In genomic region chr22:45149671-45150070, GRCh38 we compare ENCODE assay signal across 22 cellular contexts. TPM values are rescaled to one million over a fixed set of nuclear protein-coding genes. Genes with fewer than 3 reads are reported as not detected.
DNase-seq lines count a peak whose midpoint lies in the region; ATAC-seq and TF ChIP-seq lines count a peak whose summit lies in the region.
"Had no signal": no experiment of that assay in that cellular context is flagged by ENCODE, and none has a peak within 500 bp of the region (broad histone marks: within the 10 kb centered on the region; RNA-seq: fewer than 3 reads in every experiment).

No MANE protein-coding gene starts in this region.

- H3K27me3 ChIP-seq in fibroblast of lung (ENCODE audit: control insufficient read depth, insufficient read depth, low read length): no peaks in the 10 kb centered on the region
- H3K27me3 ChIP-seq in neuronal stem cell (ENCODE audit: control insufficient read depth in 3 of 3, insufficient read depth in 3 of 3, low read depth in 1 of 3, low read length in 3 of 3): no peaks in the 10 kb centered on the region
- H3K27me3 ChIP-seq: BE2C had no signal

- no peak overlapping the region for H2BK120ac ChIP-seq in neuronal stem cell (ENCODE audit: low read depth, low read length)

- H3K9ac ChIP-seq in fibroblast of lung (ENCODE audit: insufficient read depth, low read length) (no peak overlapping the region), neuronal stem cell (ENCODE audit: low read depth, low read length, poor library complexity) (no peak overlapping the region)

- no peak overlapping the region for H2BK5ac ChIP-seq in neuronal stem cell (ENCODE audit: low read length)

- H4K91ac ChIP-seq in neuronal stem cell (ENCODE audit: low read depth, low read length, poor library complexity): no peak overlapping the region

- H3K23ac ChIP-seq in neuronal stem cell (ENCODE audit: low read depth, low read length, poor library complexity): no peak overlapping the region

- H3K27ac ChIP-seq in fibroblast of lung (ENCODE audit: insufficient read depth, low read length) (no peak overlapping the region), neuronal stem cell (replicated peaks; ENCODE audit: low read length) (no peak overlapping the region)
- H3K27ac ChIP-seq: RWPE1, SK-N-MC had no signal

- H3K4me1 ChIP-seq in fibroblast of lung (ENCODE audit: control insufficient read depth, extremely low read depth, insufficient read depth, low read length) (peaks cover 6% of the 10 kb centered on the region), neuronal stem cell (ENCODE audit: control insufficient read depth in 2 of 2, insufficient read depth in 1 of 2, low read depth in 1 of 2, low read length in 2 of 2) (no peaks in the 10 kb centered on the region)
- H3K4me1 ChIP-seq: BE2C had no signal

- no peak overlapping the region for H3K4me3 Mint-ChIP-seq in HFFc6

- no CpG with 5 or more reads among the region's 2 CpGs for WGBS in neuronal stem cell (ENCODE audit: extremely low coverage in 2 of 2, insufficient read length in 2 of 2, insufficient replicate concordance in 1 of 2), 2 donors

- H3K79me2 ChIP-seq in fibroblast of lung (ENCODE audit: control insufficient read depth, insufficient read depth, low read length): no peaks in the 10 kb centered on the region

- H3K36me3 Mint-ChIP-seq in HFFc6 (ENCODE audit: low read depth): peaks cover 22% of the 10 kb centered on the region

- no peak overlapping the region for H4K8ac ChIP-seq in neuronal stem cell (ENCODE audit: low read depth, low read length)

- H3K27me3 Mint-ChIP-seq in HFFc6 (ENCODE audit: insufficient read depth): peaks cover 5% of the 10 kb centered on the region

- peaks cover 28% of the 10 kb centered on the region for H3K4me1 Mint-ChIP-seq in HFFc6 (ENCODE audit: low read depth)

- H3K9me3 ChIP-seq in fibroblast of lung (ENCODE audit: control insufficient read depth, insufficient read depth, low read depth, low read length): no peaks in the 10 kb centered on the region
- no peaks in the 10 kb centered on the region for H3K9me3 ChIP-seq in neuronal stem cell (replicated peaks in 1 of 2; ENCODE audit: control insufficient read depth in 2 of 2, insufficient read depth in 1 of 2, low read depth in 1 of 2, low read length in 2 of 2)
- H3K9me3 ChIP-seq: BE2C had no signal

- H3K36me3 ChIP-seq in fibroblast of lung (ENCODE audit: control insufficient read depth, insufficient read depth, low read length) (no peaks in the 10 kb centered on the region), neuronal stem cell (replicated peaks in 1 of 2; ENCODE audit: control insufficient read depth in 2 of 2, insufficient read depth in 2 of 2, low read length in 2 of 2) (peaks cover 2 to 14% of the 10 kb centered on the region in 2 donors)

- peak; percentile 65 for DNase-seq in AG10803 (ENCODE audit: low read depth)
- peak; percentile 27 for DNase-seq in HFFc6
- DNase-seq in fibroblast of lung (ENCODE audit: low read depth in 2 of 2): peak; percentile 8 to 78
- DNase-seq in left colon: no peak
- no peak for DNase-seq in UCSD-AML1 (lab: John Stamatoyannopoulos, UW; ENCODE audit: unreplicated experiment)
- DNase-seq in neuronal stem cell (ENCODE audit: low spot score): no peak
- no peak for DNase-seq in activated T-cell treated with anti-CD3 and anti-CD28 coated beads, Interleukin-2, amount 50 U/mL, for 48 hours
- DNase-seq: 8988T, BE2C, DMS79, GOT3, Karpas-422, NCI-H1105 treated with DMSO at 0.1 percent for 48 hours, NCI-H2029 treated with DMSO at 0.1 percent for 48 hours, NCI-H226, NCI-H510A treated with DMSO at 0.1 percent for 48 hours, NCI-H748 treated with DMSO at 0.1 percent for 48 hours, SHP77 treated with DMSO at 0.1 percent for 48 hours had no signal

- ATAC-seq in left colon (peak; percentile 33), HG03354 (IDR thresholded peaks at IDR 0.05; ENCODE audit: poor library complexity, severe bottlenecking, unreplicated experiment) (no peak)
- ATAC-seq: HCT116 had no signal

- H2BK15ac ChIP-seq in neuronal stem cell (ENCODE audit: low read length): no peak overlapping the region

- no peak overlapping the region for H3K27ac Mint-ChIP-seq in HFFc6

- H3K4me2 ChIP-seq in fibroblast of lung (ENCODE audit: extremely low read depth, insufficient read depth, low read length) (no peak overlapping the region), neuronal stem cell (ENCODE audit: insufficient read depth, low read length, poor library complexity, severe bottlenecking) (no peak overlapping the region)

- no peak for TF ChIP-seq CTCF in AG10803 (conservative IDR thresholded peaks at IDR 0.05; ENCODE audit: low read length)
- TF ChIP-seq CTCF in HFFc6 (IDR thresholded peaks at IDR 0.05): no peak
- no peak for TF ChIP-seq CTCF in fibroblast of lung (conservative IDR thresholded peaks at IDR 0.05 in 1 of 2, IDR thresholded peaks at IDR 0.05 in 1 of 2; ENCODE audit: low read depth in 1 of 2, low read length in 2 of 2)

- no peak overlapping the region for H3K18ac ChIP-seq in neuronal stem cell (ENCODE audit: low read length)

- no peak overlapping the region for H3K4ac ChIP-seq in neuronal stem cell (ENCODE audit: low read length)

- H4K20me1 ChIP-seq in fibroblast of lung (ENCODE audit: control insufficient read depth, extremely low read depth, insufficient read depth, low read length): no peaks in the 10 kb centered on the region

- no peak overlapping the region for H3K4me3 ChIP-seq in AG10803 (ENCODE audit: low read length)
- H3K4me3 ChIP-seq in fibroblast of lung (replicated peaks in 1 of 4; ENCODE audit: control extremely low read depth in 1 of 4, insufficient read depth in 1 of 4, low read depth in 3 of 4, low read length in 4 of 4): no peak overlapping the region
- H3K4me3 ChIP-seq in neuronal stem cell (ENCODE audit: low read length in 2 of 2): no peak overlapping the region
- H3K4me3 ChIP-seq: SK-N-MC had no signal

- no peak overlapping the region for H2AK5ac ChIP-seq in neuronal stem cell (ENCODE audit: low read depth, low read length)

- H3K14ac ChIP-seq in neuronal stem cell (ENCODE audit: low read length): no peak overlapping the region

- H3K9me3 Mint-ChIP-seq in HFFc6: no peaks in the 10 kb centered on the region

- no peaks in the 10 kb centered on the region for H3K79me1 ChIP-seq in neuronal stem cell (ENCODE audit: low read depth, low read length)

- H2BK12ac ChIP-seq in neuronal stem cell (ENCODE audit: low read length): no peak overlapping the region

- intact Hi-C loops in left colon (cut with DNase I, micrococcal nuclease): no loop called here

- H2AFZ ChIP-seq in fibroblast of lung (ENCODE audit: low read length) (no peak overlapping the region), neuronal stem cell (ENCODE audit: low read length) (no peak overlapping the region)

RNA-seq across cellular contexts. Expression of gene NUP50, which starts 14.1 kb away (rescaled TPM):
- total RNA-seq in HFFc6 (2021; fragmentation: NEBNext Ultra II Directional; extraction: Animal tissue kit (Norgen Biotek cat#: 25700)): 10 to 100 TPM; 44.3 to 63.0 (median 56.6) TPM
- total RNA-seq in fibroblast of lung (29.2 and 32.6 TPM in 2 replicates), left colon (10 to 100 TPM; 56.4 to 65.9 TPM)
- 17.4 and 33.5 TPM in 2 replicates for polyA plus RNA-seq in fibroblast of lung
- 19.4 and 30.3 TPM in 2 replicates for polyA plus RNA-seq in fibroblast of lung (2012)
- 13.2 and 24.7 TPM in 2 replicates for polyA minus RNA-seq in fibroblast of lung (ENCODE audit: low replicate concordance)
- 39.5 TPM for polyA plus RNA-seq in neuronal stem cell (2013, experiment 1 of 2)
- 39.4 TPM for polyA plus RNA-seq in neuronal stem cell (2013, experiment 2 of 2)

Comparison
In these comparisons a context has a peak if more than half of its experiments do, and no peak if none do; other contexts are left out.
1. DNase-seq: peak in AG10803 (single experiment), HFFc6 (single experiment) and fibroblast of lung (2 of 2); none in left colon (0 of 2), UCSD-AML1 (single experiment), neuronal stem cell (single experiment) and activated T-cell treated with anti-CD3 and anti-CD28 coated beads, Interleukin-2, amount 50 U/mL, for 48 hours (0 of 2).